Comparison of ENCODE assay signal across 1 cellular context in the genomic region with DNA sequence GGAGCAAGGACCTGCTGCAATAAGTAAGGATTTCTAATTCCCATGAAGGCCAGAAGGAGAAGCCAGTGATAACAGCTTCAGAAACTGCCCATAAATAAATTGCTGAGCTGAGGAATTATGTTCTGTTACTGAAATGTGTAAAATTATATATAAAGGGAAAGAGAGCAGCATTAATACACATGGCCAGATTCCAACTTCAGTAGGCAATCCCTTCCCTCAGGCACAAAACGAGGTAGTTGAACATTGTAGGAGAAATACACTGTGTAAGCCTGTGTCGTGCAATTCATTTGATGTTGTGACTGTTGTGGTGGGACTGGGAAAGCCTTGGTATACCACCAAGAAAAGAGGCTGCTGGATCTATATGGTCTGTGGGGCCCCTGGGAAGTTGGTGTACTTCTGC.
TF ChIP-seq lines count a peak whose summit lies in the region.

No MANE protein-coding gene starts in this region.

TF ChIP-seq in GM23338, 12 proteins besides CTCF, POLR2A, EP300 and RAD21 (continued from another document):
- TF ChIP-seq, protein P1, sequence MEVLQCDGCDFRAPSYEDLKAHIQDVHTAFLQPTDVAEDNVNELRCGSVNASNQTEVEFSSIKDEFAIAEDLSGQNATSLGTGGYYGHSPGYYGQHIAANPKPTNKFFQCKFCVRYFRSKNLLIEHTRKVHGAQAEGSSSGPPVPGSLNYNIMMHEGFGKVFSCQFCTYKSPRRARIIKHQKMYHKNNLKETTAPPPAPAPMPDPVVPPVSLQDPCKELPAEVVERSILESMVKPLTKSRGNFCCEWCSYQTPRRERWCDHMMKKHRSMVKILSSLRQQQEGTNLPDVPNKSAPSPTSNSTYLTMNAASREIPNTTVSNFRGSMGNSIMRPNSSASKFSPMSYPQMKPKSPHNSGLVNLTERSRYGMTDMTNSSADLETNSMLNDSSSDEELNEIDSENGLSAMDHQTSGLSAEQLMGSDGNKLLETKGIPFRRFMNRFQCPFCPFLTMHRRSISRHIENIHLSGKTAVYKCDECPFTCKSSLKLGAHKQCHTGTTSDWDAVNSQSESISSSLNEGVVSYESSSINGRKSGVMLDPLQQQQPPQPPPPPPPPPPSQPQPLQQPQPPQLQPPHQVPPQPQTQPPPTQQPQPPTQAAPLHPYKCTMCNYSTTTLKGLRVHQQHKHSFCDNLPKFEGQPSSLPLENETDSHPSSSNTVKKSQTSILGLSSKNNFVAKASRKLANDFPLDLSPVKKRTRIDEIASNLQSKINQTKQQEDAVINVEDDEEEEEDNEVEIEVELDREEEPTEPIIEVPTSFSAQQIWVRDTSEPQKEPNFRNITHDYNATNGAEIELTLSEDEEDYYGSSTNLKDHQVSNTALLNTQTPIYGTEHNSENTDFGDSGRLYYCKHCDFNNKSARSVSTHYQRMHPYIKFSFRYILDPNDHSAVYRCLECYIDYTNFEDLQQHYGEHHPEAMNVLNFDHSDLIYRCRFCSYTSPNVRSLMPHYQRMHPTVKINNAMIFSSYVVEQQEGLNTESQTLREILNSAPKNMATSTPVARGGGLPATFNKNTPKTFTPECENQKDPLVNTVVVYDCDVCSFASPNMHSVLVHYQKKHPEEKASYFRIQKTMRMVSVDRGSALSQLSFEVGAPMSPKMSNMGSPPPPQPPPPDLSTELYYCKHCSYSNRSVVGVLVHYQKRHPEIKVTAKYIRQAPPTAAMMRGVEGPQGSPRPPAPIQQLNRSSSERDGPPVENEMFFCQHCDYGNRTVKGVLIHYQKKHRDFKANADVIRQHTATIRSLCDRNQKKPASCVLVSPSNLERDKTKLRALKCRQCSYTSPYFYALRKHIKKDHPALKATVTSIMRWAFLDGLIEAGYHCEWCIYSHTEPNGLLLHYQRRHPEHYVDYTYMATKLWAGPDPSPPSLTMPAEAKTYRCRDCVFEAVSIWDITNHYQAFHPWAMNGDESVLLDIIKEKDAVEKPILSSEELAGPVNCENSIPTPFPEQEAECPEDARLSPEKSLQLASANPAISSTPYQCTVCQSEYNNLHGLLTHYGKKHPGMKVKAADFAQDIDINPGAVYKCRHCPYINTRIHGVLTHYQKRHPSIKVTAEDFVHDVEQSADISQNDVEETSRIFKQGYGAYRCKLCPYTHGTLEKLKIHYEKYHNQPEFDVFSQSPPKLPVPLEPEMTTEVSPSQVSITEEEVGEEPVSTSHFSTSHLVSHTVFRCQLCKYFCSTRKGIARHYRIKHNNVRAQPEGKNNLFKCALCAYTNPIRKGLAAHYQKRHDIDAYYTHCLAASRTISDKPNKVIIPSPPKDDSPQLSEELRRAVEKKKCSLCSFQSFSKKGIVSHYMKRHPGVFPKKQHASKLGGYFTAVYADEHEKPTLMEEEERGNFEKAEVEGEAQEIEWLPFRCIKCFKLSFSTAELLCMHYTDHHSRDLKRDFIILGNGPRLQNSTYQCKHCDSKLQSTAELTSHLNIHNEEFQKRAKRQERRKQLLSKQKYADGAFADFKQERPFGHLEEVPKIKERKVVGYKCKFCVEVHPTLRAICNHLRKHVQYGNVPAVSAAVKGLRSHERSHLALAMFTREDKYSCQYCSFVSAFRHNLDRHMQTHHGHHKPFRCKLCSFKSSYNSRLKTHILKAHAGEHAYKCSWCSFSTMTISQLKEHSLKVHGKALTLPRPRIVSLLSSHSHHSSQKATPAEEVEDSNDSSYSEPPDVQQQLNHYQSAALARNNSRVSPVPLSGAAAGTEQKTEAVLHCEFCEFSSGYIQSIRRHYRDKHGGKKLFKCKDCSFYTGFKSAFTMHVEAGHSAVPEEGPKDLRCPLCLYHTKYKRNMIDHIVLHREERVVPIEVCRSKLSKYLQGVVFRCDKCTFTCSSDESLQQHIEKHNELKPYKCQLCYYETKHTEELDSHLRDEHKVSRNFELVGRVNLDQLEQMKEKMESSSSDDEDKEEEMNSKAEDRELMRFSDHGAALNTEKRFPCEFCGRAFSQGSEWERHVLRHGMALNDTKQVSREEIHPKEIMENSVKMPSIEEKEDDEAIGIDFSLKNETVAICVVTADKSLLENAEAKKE (CRISPR knock-in tag; IDR thresholded peaks at IDR 0.05) = no peak
- TF ChIP-seq POLR2AphosphoS5 (IDR thresholded peaks at IDR 0.05; ENCODE audit: low read depth) = no peak
- no peak for TF ChIP-seq EZH2phosphoT487 (IDR thresholded peaks at IDR 0.05; ENCODE audit: unreplicated experiment)
- TF ChIP-seq, protein P2, sequence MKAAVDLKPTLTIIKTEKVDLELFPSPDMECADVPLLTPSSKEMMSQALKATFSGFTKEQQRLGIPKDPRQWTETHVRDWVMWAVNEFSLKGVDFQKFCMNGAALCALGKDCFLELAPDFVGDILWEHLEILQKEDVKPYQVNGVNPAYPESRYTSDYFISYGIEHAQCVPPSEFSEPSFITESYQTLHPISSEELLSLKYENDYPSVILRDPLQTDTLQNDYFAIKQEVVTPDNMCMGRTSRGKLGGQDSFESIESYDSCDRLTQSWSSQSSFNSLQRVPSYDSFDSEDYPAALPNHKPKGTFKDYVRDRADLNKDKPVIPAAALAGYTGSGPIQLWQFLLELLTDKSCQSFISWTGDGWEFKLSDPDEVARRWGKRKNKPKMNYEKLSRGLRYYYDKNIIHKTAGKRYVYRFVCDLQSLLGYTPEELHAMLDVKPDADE (IDR thresholded peaks at IDR 0.05) = no peak
- no peak for TF ChIP-seq ZNF114 (CRISPR knock-in tag; IDR thresholded peaks at IDR 0.05)
